In the genomic region with DNA sequence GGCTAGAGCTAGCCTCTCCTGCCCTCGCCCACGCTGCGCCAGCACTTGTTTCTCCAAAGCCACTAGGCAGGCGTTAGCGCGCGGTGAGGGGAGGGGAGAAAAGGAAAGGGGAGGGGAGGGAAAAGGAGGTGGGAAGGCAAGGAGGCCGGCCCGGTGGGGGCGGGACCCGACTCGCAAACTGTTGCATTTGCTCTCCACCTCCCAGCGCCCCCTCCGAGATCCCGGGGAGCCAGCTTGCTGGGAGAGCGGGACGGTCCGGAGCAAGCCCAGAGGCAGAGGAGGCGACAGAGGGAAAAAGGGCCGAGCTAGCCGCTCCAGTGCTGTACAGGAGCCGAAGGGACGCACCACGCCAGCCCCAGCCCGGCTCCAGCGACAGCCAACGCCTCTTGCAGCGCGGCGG, we compare ENCODE assay signal across 8 cellular contexts. TPM values are rescaled to one million over a fixed set of nuclear protein-coding genes. Genes with fewer than 3 reads are reported as not detected.
DNase-seq lines count a peak whose midpoint lies in the region; ATAC-seq and TF ChIP-seq lines count a peak whose summit lies in the region.

A gene with protein sequence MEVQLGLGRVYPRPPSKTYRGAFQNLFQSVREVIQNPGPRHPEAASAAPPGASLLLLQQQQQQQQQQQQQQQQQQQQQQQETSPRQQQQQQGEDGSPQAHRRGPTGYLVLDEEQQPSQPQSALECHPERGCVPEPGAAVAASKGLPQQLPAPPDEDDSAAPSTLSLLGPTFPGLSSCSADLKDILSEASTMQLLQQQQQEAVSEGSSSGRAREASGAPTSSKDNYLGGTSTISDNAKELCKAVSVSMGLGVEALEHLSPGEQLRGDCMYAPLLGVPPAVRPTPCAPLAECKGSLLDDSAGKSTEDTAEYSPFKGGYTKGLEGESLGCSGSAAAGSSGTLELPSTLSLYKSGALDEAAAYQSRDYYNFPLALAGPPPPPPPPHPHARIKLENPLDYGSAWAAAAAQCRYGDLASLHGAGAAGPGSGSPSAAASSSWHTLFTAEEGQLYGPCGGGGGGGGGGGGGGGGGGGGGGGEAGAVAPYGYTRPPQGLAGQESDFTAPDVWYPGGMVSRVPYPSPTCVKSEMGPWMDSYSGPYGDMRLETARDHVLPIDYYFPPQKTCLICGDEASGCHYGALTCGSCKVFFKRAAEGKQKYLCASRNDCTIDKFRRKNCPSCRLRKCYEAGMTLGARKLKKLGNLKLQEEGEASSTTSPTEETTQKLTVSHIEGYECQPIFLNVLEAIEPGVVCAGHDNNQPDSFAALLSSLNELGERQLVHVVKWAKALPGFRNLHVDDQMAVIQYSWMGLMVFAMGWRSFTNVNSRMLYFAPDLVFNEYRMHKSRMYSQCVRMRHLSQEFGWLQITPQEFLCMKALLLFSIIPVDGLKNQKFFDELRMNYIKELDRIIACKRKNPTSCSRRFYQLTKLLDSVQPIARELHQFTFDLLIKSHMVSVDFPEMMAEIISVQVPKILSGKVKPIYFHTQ (plus strand): TSS at position 204 of the 400 bp plus-strand sequence. CDS start 1,126 bp downstream, outside the sequence.

- H3K4me1 ChIP-seq in right lobe of liver (peaks cover 0 to 7% (median 1%) of the 10 kb centered on the region in 4 donors), tibial nerve (peaks cover 0 to 16% (median 0%) of the 10 kb centered on the region in 4 donors)

- H3K27me3 ChIP-seq in right lobe of liver (no peaks in the 10 kb centered on the region), tibial nerve (peaks cover 0 to 41% of the 10 kb centered on the region in 2 donors)

- H3K4me1 Mint-ChIP-seq in activated T-cell treated with anti-CD3 and anti-CD28 coated beads, Interleukin-2, amount 50 U/mL, for 24 hours (ENCODE audit: low read depth): peaks cover 4% of the 10 kb centered on the region
- H3K4me1 Mint-ChIP-seq in activated T-cell treated with anti-CD3 and anti-CD28 coated beads, Interleukin-2, amount 50 U/mL, for 4 hours (ENCODE audit: low read depth): peaks cover 4% of the 10 kb centered on the region

- H3K27ac ChIP-seq in right lobe of liver (peak within 1 kb of the TSS; percentile 26 to 75 (median 45)), tibial nerve (peak within 1 kb of the TSS in 3 of 4 donors; percentile 10 to 69 (median 40))

- TF ChIP-seq CTCF in right lobe of liver (IDR thresholded peaks at IDR 0.05): no peak
- TF ChIP-seq CTCF in tibial nerve (IDR thresholded peaks at IDR 0.05): no peak

- H3K27me3 Mint-ChIP-seq in activated T-cell treated with anti-CD3 and anti-CD28 coated beads, Interleukin-2, amount 50 U/mL, for 24 hours: peaks cover 71% of the 10 kb centered on the region
- H3K27me3 Mint-ChIP-seq in activated T-cell treated with anti-CD3 and anti-CD28 coated beads, Interleukin-2, amount 50 U/mL, for 4 hours (ENCODE audit: low read depth): peaks cover 38% of the 10 kb centered on the region

- H3K36me3 ChIP-seq in right lobe of liver: no peaks in the 10 kb centered on the region
- no peaks in the 10 kb centered on the region for H3K36me3 ChIP-seq in tibial nerve

- TF ChIP-seq POLR2A in right lobe of liver (IDR thresholded peaks at IDR 0.05) (peak; percentile 55), tibial nerve (IDR thresholded peaks at IDR 0.05) (peak in 1 of 2 donors; percentile 30)

- no peaks in the 10 kb centered on the region for H3K9me3 Mint-ChIP-seq in activated T-cell treated with anti-CD3 and anti-CD28 coated beads, Interleukin-2, amount 50 U/mL, for 24 hours
- H3K9me3 Mint-ChIP-seq in activated T-cell treated with anti-CD3 and anti-CD28 coated beads, Interleukin-2, amount 50 U/mL, for 4 hours: peaks cover 4% of the 10 kb centered on the region

- no peak within 1 kb of the TSS for H3K27ac Mint-ChIP-seq in activated T-cell treated with anti-CD3 and anti-CD28 coated beads, Interleukin-2, amount 50 U/mL, for 24 hours

- no peak within 1 kb of the TSS for H3K4me3 Mint-ChIP-seq in activated T-cell treated with anti-CD3 and anti-CD28 coated beads, Interleukin-2, amount 50 U/mL, for 24 hours
- no peak within 1 kb of the TSS for H3K4me3 Mint-ChIP-seq in activated T-cell treated with anti-CD3 and anti-CD28 coated beads, Interleukin-2, amount 50 U/mL, for 4 hours

- H3K4me3 ChIP-seq in right lobe of liver: peak within 1 kb of the TSS; percentile 33 to 61 (median 57)
- H3K4me3 ChIP-seq in tibial nerve: peak within 1 kb of the TSS; percentile 26 to 57 (median 38)

- no peaks in the 10 kb centered on the region for H3K9me3 ChIP-seq in right lobe of liver
- H3K9me3 ChIP-seq in tibial nerve: no peaks in the 10 kb centered on the region

- 18% methylated on average over 10 of the region's 30 CpGs for WGBS in right lobe of liver (ENCODE audit: insufficient coverage, low coverage, low lambda C conversion rate, missing lambda C conversion rate)
- 30% methylated on average over 30 of the region's 30 CpGs; no CpG with 5 or more reads in 1 of the 2 donors for WGBS in tibial nerve, 2 donors

- TF ChIP-seq EP300 in tibial nerve (IDR thresholded peaks at IDR 0.05): no peak

- no peaks in the 10 kb centered on the region for H3K36me3 Mint-ChIP-seq in activated T-cell treated with anti-CD3 and anti-CD28 coated beads, Interleukin-2, amount 50 U/mL, for 24 hours (ENCODE audit: low read depth)
- H3K36me3 Mint-ChIP-seq in activated T-cell treated with anti-CD3 and anti-CD28 coated beads, Interleukin-2, amount 50 U/mL, for 4 hours (ENCODE audit: insufficient read depth): no peaks in the 10 kb centered on the region

- intact Hi-C loops in right lobe of liver (cut with DNase I): no loop called here

- ATAC-seq in activated T-cell treated with anti-CD3 and anti-CD28 coated beads, Interleukin-2, amount 50 U/mL, for 4 hours: no peak
- ATAC-seq in right lobe of liver: peak; percentile 80 to 90 (median 85)

- peak; percentile 25 for DNase-seq in activated T-cell treated with anti-CD3 and anti-CD28 coated beads, Interleukin-2, amount 50 U/mL, for 24 hours
- no peak for DNase-seq in activated T-cell treated with anti-CD3 and anti-CD28 coated beads, Interleukin-2, amount 50 U/mL, for 4 hours
- peak; percentile 2 for DNase-seq in cortex of kidney (lab: John Stamatoyannopoulos, UW)
- peak; percentile 82 to 90 (median 88) for DNase-seq in right lobe of liver
- DNase-seq in tibial nerve (ENCODE audit: low spot score in 2 of 2): peak; percentile 35 to 47
- no peak for DNase-seq in stimulated activated CD4-positive, alpha-beta T cell treated with anti-CD3 and anti-CD28 coated beads, Interleukin-4, amount 100 ng/mL, for 4 hours
- DNase-seq in activated naive CD4-positive, alpha-beta T cell treated with anti-CD3 and anti-CD28 coated beads, Interleukin-2, amount 50 U/mL, for 16 hours: no peak
- no peak for DNase-seq in NK-92 (lab: John Stamatoyannopoulos, UW; ENCODE audit: unreplicated experiment)

RNA-seq across cellular contexts. Expression of the gene that starts here (rescaled TPM):
- under 1 TPM; 0.08 to 0.11 (median 0.08) TPM for total RNA-seq in activated T-cell treated with anti-CD3 and anti-CD28 coated beads, Interleukin-2, amount 50 U/mL, for 4 hours
- total RNA-seq in right lobe of liver (10 to 100 TPM; 18.5 to 77.5 (median 47.3) TPM), tibial nerve (10 to 100 TPM in 3 of 4 donors, 1 to 10 TPM in 1; 9.6 to 23.5 (median 14.1) TPM)

Comparison
In these comparisons a context has a peak if more than half of its experiments do, and no peak if none do; other contexts are left out.
1. RNA of the gene that starts here (total RNA-seq): 18.5 to 77.5 TPM in right lobe of liver and 9.6 to 23.5 TPM in tibial nerve; 0.08 to 0.11 TPM in activated T-cell treated with anti-CD3 and anti-CD28 coated beads, Interleukin-2, amount 50 U/mL, for 4 hours; every median in the first group is over 4 times any median in the second.
2. DNase-seq: peak in activated T-cell treated with anti-CD3 and anti-CD28 coated beads, Interleukin-2, amount 50 U/mL, for 24 hours (single experiment), cortex of kidney (single experiment), right lobe of liver (3 of 3) and tibial nerve (2 of 2); none in activated T-cell treated with anti-CD3 and anti-CD28 coated beads, Interleukin-2, amount 50 U/mL, for 4 hours (single experiment), stimulated activated CD4-positive, alpha-beta T cell treated with anti-CD3 and anti-CD28 coated beads, Interleukin-4, amount 100 ng/mL, for 4 hours (0 of 2), activated naive CD4-positive, alpha-beta T cell treated with anti-CD3 and anti-CD28 coated beads, Interleukin-2, amount 50 U/mL, for 16 hours (single experiment) and NK-92 (single experiment).
3. ATAC-seq: peak in right lobe of liver (4 of 4); none in activated T-cell treated with anti-CD3 and anti-CD28 coated beads, Interleukin-2, amount 50 U/mL, for 4 hours (0 of 2).